In the genomic region with DNA sequence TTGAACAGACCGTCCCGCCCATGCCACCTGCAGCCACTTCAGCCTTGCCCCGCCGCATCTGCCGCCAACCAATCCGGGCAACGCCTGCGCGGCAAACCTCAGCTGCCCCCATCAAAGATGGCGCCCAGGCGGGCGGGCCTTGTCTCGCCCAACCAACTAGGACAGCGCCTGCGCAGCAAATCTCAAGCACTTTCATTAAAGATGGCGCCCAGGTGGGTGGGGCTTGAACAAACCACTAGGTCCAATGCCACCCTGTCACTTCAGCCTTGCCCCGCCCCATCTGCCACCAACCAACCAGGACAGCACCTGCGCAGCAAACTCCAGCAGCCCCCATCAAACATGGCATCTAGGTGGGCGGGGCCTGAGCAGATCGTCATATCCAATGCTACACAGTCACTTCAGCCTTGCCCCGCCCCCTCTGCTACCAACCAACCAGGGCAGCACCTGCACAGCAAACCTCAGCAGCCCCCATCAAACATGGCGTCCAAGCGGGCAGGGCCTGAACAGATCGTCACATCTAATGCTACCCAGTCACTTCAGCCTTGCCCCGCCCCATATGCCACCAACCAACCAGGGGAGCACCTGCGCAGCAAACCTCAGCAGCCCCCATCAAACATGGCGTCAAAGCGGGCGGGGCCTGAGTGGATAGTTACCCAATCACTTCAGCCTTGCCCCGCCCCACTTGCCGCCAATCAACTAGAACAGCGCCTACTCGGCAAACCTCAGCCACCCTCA, we compare ENCODE assay signal across 8 cellular contexts. TPM values are rescaled to one million over a fixed set of nuclear protein-coding genes. Genes with fewer than 3 reads are reported as not detected.
DNase-seq lines count a peak whose midpoint lies in the region; ATAC-seq, FAIRE-seq and TF ChIP-seq lines count a peak whose summit lies in the region.

No MANE protein-coding gene starts in this region.

- TF ChIP-seq CTCF in uterus (IDR thresholded peaks at IDR 0.05), result no peak

- H3K4me1 ChIP-seq in uterus, result no peaks in the 10 kb centered on the region

- H3K36me3 ChIP-seq in uterus, result no peaks in the 10 kb centered on the region

- no peak for ATAC-seq in HG03378 (IDR thresholded peaks at IDR 0.05; ENCODE audit: unreplicated experiment)

- peak; percentile 96 for FAIRE-seq in endometrium (lab: Jason Lieb, UNC)

- intact Hi-C loops in uterus (cut with DNase I; ENCODE audit: low total_unique reads), result no loop called here

- TF ChIP-seq POLR2A in uterus (IDR thresholded peaks at IDR 0.05), result no peak

- peak overlapping the region; percentile 85 to 89 for H3K27ac ChIP-seq in uterus

- peak overlapping the region; percentile 57 to 64 for H3K4me3 ChIP-seq in uterus

- no peaks in the 10 kb centered on the region for H3K9me3 ChIP-seq in uterus

- no peaks in the 10 kb centered on the region for H3K27me3 ChIP-seq in uterus

- DNase-seq in stimulated activated CD4-positive, alpha-beta T cell treated with anti-CD3 and anti-CD28 coated beads, Interleukin-15, amount 100 ng/mL, for 24 hours, result peak; percentile 24
- no peak for DNase-seq in stimulated activated CD4-positive, alpha-beta T cell treated with anti-CD3 and anti-CD28 coated beads, Interleukin-4, amount 100 ng/mL, for 4 hours
- DNase-seq in middle frontal gyrus (ENCODE audit: extremely low spot score, low spot score), result peak; percentile 87
- peak; percentile 95 to 99 for DNase-seq in uterus
- no peak for DNase-seq in activated naive CD4-positive, alpha-beta T cell treated with Interleukin-2 at 50 U/mL for 16 hours
- no peak for DNase-seq in AML-193 (lab: John Stamatoyannopoulos, UW)

RNA-seq across cellular contexts. Expression of gene PEG3, which starts 1.4 kb away (rescaled TPM):
- total RNA-seq in uterus, result 100 to 1,000 TPM in 1 of 4 donors, 10 to 100 TPM in 2, 1 to 10 TPM in 1; 10.0 to 301 (median 42.1) TPM

RNA-seq across cellular contexts. Expression of gene ZIM2, which starts 1.4 kb away (rescaled TPM):
- 1 to 10 TPM in 2 of 4 donors, not detected in 2; 4.9 to 6.0 TPM for total RNA-seq in uterus

Comparison
In these comparisons a context has a peak if more than half of its experiments do, and no peak if none do; other contexts are left out.
1. DNase-seq: peak in stimulated activated CD4-positive, alpha-beta T cell treated with anti-CD3 and anti-CD28 coated beads, Interleukin-15, amount 100 ng/mL, for 24 hours (single experiment), middle frontal gyrus (single experiment) and uterus (2 of 2); none in stimulated activated CD4-positive, alpha-beta T cell treated with anti-CD3 and anti-CD28 coated beads, Interleukin-4, amount 100 ng/mL, for 4 hours (0 of 2), activated naive CD4-positive, alpha-beta T cell treated with Interleukin-2 at 50 U/mL for 16 hours (single experiment) and AML-193 (0 of 2).